33 cellular contexts compared by ENCODE assay signal in genomic region chr10:3163879-3164278, GRCh38.
"Had no signal": no experiment of that assay in that cellular context is flagged by ENCODE, and none has a peak within 500 bp of the region (broad histone marks: within the 10 kb centered on the region; RNA-seq: fewer than 3 reads in every experiment).

No MANE protein-coding gene starts in this region.

- H3K4me1 Mint-ChIP-seq: activated B cell treated with CpG ODN at 0.5 μM for 24 hours; activated naive CD8-positive, alpha-beta T cell treated with anti-CD3 and anti-CD28 coated beads for 36 hours; activated T-helper 17 cell treated with anti-CD3 and anti-CD28 coated beads, Interleukin-2, amount 50 U/mL, for 72 hours had no signal

- ATAC-seq: activated CD8-positive, alpha-beta memory T cell treated with anti-CD3 and anti-CD28 coated beads, Interleukin-2, amount 10 ng/mL, durations not matched to agents 7 days and 5 days; activated CD8-positive, alpha-beta T cell treated with anti-CD3 and anti-CD28 coated beads for 36 hours; activated naive CD4-positive, alpha-beta T cell treated with anti-CD3 and anti-CD28 coated beads, Interleukin-2, amount 50 U/mL, for 72 hours; activated T-cell treated with anti-CD3 and anti-CD28 coated beads, Interleukin-2, amount 50 U/mL, for 4 hours; activated T-cell treated with anti-CD3 and anti-CD28 coated beads, Interleukin-2, amount 50 U/mL, for 72 hours; activated T-helper 17 cell treated with anti-CD3 and anti-CD28 coated beads, Interleukin-2, amount 50 U/mL, for 72 hours had no signal

- H3K27ac ChIP-seq: adrenal gland, VCaP had no signal

- H3K27me3 ChIP-seq: adrenal gland had no signal

- H3K4me3 ChIP-seq: adrenal gland had no signal

- H3K27ac Mint-ChIP-seq: activated B cell treated with CpG ODN at 0.5 μM for 24 hours; activated CD4-positive, alpha-beta memory T cell treated with anti-CD3 and anti-CD28 coated beads for 36 hours; activated CD4-positive, alpha-beta T cell treated with anti-CD3 and anti-CD28 coated beads, Interleukin-2, amount 10 ng/mL, durations not matched to agents 24 days and 14 days; activated CD8-positive, alpha-beta memory T cell treated with anti-CD3 and anti-CD28 coated beads, Interleukin-2, amount 10 ng/mL, durations not matched to agents 7 days and 5 days; activated CD8-positive, alpha-beta T cell treated with anti-CD3 and anti-CD28 coated beads for 36 hours; activated naive CD4-positive, alpha-beta T cell treated with anti-CD3 and anti-CD28 coated beads for 36 hours; activated naive CD4-positive, alpha-beta T cell treated with anti-CD3 and anti-CD28 coated beads, Interleukin-2, amount 50 U/mL, for 72 hours; activated naive CD8-positive, alpha-beta T cell treated with anti-CD3 and anti-CD28 coated beads for 36 hours; activated T-cell treated with anti-CD3 and anti-CD28 coated beads, Interleukin-2, amount 50 U/mL, for 72 hours; activated T-helper 1 cell treated with anti-CD3 and anti-CD28 coated beads, Interleukin-12 subunit alpha, Interleukin-12 subunit beta, Interleukin-2, Interleukin-4 antibody, amounts not matched to agents 30 ng/mL and 10 ng/mL and 1 ng/mL, durations not matched to agents 14 hours and 24 hours and 36 hours; activated T-helper 17 cell treated with anti-CD3 and anti-CD28 coated beads, Interleukin-2, amount 50 U/mL, for 72 hours; brain; T-helper 1 cell treated with Interleukin-12 subunit alpha and Interleukin-12 subunit beta and Interleukin-4 antibody, amounts not matched to agents 30 μg/mL and 1 μg/mL, for 36 hours; T-helper 2 cell treated with Interferon-gamma antibody and Interleukin-4, amounts not matched to agents 5 μg/mL and 100 μg/mL, for 36 hours had no signal

- H3K9me3 Mint-ChIP-seq: activated B cell treated with CpG ODN at 0.5 μM for 24 hours; activated CD4-positive, alpha-beta memory T cell treated with anti-CD3 and anti-CD28 coated beads for 36 hours; activated CD4-positive, alpha-beta T cell treated with anti-CD3 and anti-CD28 coated beads, Interleukin-2, amount 10 ng/mL, durations not matched to agents 24 days and 14 days; activated CD8-positive, alpha-beta T cell treated with anti-CD3 and anti-CD28 coated beads for 36 hours; activated naive CD4-positive, alpha-beta T cell treated with anti-CD3 and anti-CD28 coated beads for 36 hours; activated naive CD4-positive, alpha-beta T cell treated with anti-CD3 and anti-CD28 coated beads, Interleukin-2, amount 50 U/mL, for 72 hours; activated naive CD8-positive, alpha-beta T cell treated with anti-CD3 and anti-CD28 coated beads for 36 hours; activated T-cell treated with anti-CD3 and anti-CD28 coated beads, Interleukin-2, amount 50 U/mL, for 4 hours; activated T-cell treated with anti-CD3 and anti-CD28 coated beads, Interleukin-2, amount 50 U/mL, for 72 hours; activated T-helper 1 cell treated with anti-CD3 and anti-CD28 coated beads, Interleukin-12 subunit alpha, Interleukin-12 subunit beta, Interleukin-2, Interleukin-4 antibody, amounts not matched to agents 30 ng/mL and 10 ng/mL and 1 ng/mL, durations not matched to agents 14 hours and 24 hours and 36 hours; activated T-helper 17 cell treated with anti-CD3 and anti-CD28 coated beads, Interleukin-2, amount 50 U/mL, for 72 hours; T-helper 1 cell treated with Interleukin-12 subunit alpha and Interleukin-12 subunit beta and Interleukin-4 antibody, amounts not matched to agents 30 μg/mL and 1 μg/mL, for 36 hours; T-helper 2 cell treated with Interferon-gamma antibody and Interleukin-4, amounts not matched to agents 5 μg/mL and 100 μg/mL, for 36 hours had no signal

- DNase-seq: activated B cell treated with CpG ODN at 0.5 μM for 24 hours; activated CD4-positive, alpha-beta memory T cell treated with anti-CD3 and anti-CD28 coated beads for 36 hours; activated CD4-positive, alpha-beta T cell treated with anti-CD3 and anti-CD28 coated beads for 4 hours; activated CD4-positive, alpha-beta T cell treated with anti-CD3 and anti-CD28 coated beads, Interleukin-2, amount 10 ng/mL, durations not matched to agents 24 days and 14 days; activated CD4-positive, alpha-beta T cell treated with anti-CD3 and anti-CD28 coated beads, Interleukin-2, amount 50 U/mL, for 1 hour; activated CD4-positive, alpha-beta T cell treated with anti-CD3 and anti-CD28 coated beads, Interleukin-2, amount 50 U/mL, for 4 hours; activated CD4-positive, CD25-positive, alpha-beta regulatory T cell treated with anti-CD3 and anti-CD28 coated beads, Interleukin-2, amount 50 U/mL, for 72 hours; activated CD8-positive, alpha-beta memory T cell treated with anti-CD3 and anti-CD28 coated beads, Interleukin-2, amount 10 ng/mL, durations not matched to agents 7 days and 5 days; activated CD8-positive, alpha-beta T cell treated with anti-CD3 and anti-CD28 coated beads for 36 hours; activated effector memory CD4-positive, alpha-beta T cell treated with anti-CD3 and anti-CD28 coated beads, Interleukin-2, amount 50 U/mL, for 16 hours; activated gamma-delta T cell treated with Interleukin-2 at 50 U/mL for 16 hours; activated naive CD4-positive, alpha-beta T cell; activated naive CD4-positive, alpha-beta T cell treated with anti-CD3 and anti-CD28 coated beads for 36 hours; activated naive CD4-positive, alpha-beta T cell treated with anti-CD3 and anti-CD28 coated beads, Interleukin-2, amount 50 U/mL, for 16 hours; activated naive CD8-positive, alpha-beta T cell treated with anti-CD3 and anti-CD28 coated beads for 36 hours; activated T-cell treated with anti-CD3 and anti-CD28 coated beads for 4 hours; activated T-cell treated with anti-CD3 and anti-CD28 coated beads, Interleukin-2, amount 50 U/mL, for 1 hour; activated T-cell treated with anti-CD3 and anti-CD28 coated beads, Interleukin-2, amount 50 U/mL, for 4 hours; activated T-cell treated with anti-CD3 and anti-CD28 coated beads, Interleukin-2, amount 50 U/mL, for 72 hours; adrenal gland; amniotic stem cell; aorta; central memory CD4-positive, alpha-beta T cell; T-helper 1 cell; T-helper 2 cell; T-helper 9 cell had no signal

- H3K4me3 Mint-ChIP-seq: activated B cell treated with CpG ODN at 0.5 μM for 24 hours; activated CD4-positive, alpha-beta memory T cell treated with anti-CD3 and anti-CD28 coated beads for 36 hours; activated CD4-positive, alpha-beta T cell treated with anti-CD3 and anti-CD28 coated beads, Interleukin-2, amount 10 ng/mL, durations not matched to agents 24 days and 14 days; activated CD8-positive, alpha-beta memory T cell treated with anti-CD3 and anti-CD28 coated beads, Interleukin-2, amount 10 ng/mL, durations not matched to agents 7 days and 5 days; activated CD8-positive, alpha-beta T cell treated with anti-CD3 and anti-CD28 coated beads for 36 hours; activated naive CD4-positive, alpha-beta T cell treated with anti-CD3 and anti-CD28 coated beads for 36 hours; activated naive CD8-positive, alpha-beta T cell treated with anti-CD3 and anti-CD28 coated beads for 36 hours; activated T-cell treated with anti-CD3 and anti-CD28 coated beads, Interleukin-2, amount 50 U/mL, for 4 hours; activated T-cell treated with anti-CD3 and anti-CD28 coated beads, Interleukin-2, amount 50 U/mL, for 72 hours; activated T-helper 1 cell treated with anti-CD3 and anti-CD28 coated beads, Interleukin-12 subunit alpha, Interleukin-12 subunit beta, Interleukin-2, Interleukin-4 antibody, amounts not matched to agents 30 ng/mL and 10 ng/mL and 1 ng/mL, durations not matched to agents 14 hours and 24 hours and 36 hours; activated T-helper 17 cell treated with anti-CD3 and anti-CD28 coated beads, Interleukin-2, amount 50 U/mL, for 72 hours; brain; T-helper 1 cell treated with Interleukin-12 subunit alpha and Interleukin-12 subunit beta and Interleukin-4 antibody, amounts not matched to agents 30 μg/mL and 1 μg/mL, for 36 hours; T-helper 2 cell treated with Interferon-gamma antibody and Interleukin-4, amounts not matched to agents 5 μg/mL and 100 μg/mL, for 36 hours had no signal

- H3K27me3 Mint-ChIP-seq: activated B cell treated with CpG ODN at 0.5 μM for 24 hours; activated CD4-positive, alpha-beta memory T cell treated with anti-CD3 and anti-CD28 coated beads for 36 hours; activated CD4-positive, alpha-beta T cell treated with anti-CD3 and anti-CD28 coated beads, Interleukin-2, amount 10 ng/mL, durations not matched to agents 24 days and 14 days; activated CD8-positive, alpha-beta memory T cell treated with anti-CD3 and anti-CD28 coated beads, Interleukin-2, amount 10 ng/mL, durations not matched to agents 7 days and 5 days; activated CD8-positive, alpha-beta T cell treated with anti-CD3 and anti-CD28 coated beads for 36 hours; activated naive CD8-positive, alpha-beta T cell treated with anti-CD3 and anti-CD28 coated beads for 36 hours; activated T-helper 17 cell treated with anti-CD3 and anti-CD28 coated beads, Interleukin-2, amount 50 U/mL, for 72 hours; brain had no signal

- H3K9me3 ChIP-seq: adrenal gland had no signal
